In the genomic region with DNA sequence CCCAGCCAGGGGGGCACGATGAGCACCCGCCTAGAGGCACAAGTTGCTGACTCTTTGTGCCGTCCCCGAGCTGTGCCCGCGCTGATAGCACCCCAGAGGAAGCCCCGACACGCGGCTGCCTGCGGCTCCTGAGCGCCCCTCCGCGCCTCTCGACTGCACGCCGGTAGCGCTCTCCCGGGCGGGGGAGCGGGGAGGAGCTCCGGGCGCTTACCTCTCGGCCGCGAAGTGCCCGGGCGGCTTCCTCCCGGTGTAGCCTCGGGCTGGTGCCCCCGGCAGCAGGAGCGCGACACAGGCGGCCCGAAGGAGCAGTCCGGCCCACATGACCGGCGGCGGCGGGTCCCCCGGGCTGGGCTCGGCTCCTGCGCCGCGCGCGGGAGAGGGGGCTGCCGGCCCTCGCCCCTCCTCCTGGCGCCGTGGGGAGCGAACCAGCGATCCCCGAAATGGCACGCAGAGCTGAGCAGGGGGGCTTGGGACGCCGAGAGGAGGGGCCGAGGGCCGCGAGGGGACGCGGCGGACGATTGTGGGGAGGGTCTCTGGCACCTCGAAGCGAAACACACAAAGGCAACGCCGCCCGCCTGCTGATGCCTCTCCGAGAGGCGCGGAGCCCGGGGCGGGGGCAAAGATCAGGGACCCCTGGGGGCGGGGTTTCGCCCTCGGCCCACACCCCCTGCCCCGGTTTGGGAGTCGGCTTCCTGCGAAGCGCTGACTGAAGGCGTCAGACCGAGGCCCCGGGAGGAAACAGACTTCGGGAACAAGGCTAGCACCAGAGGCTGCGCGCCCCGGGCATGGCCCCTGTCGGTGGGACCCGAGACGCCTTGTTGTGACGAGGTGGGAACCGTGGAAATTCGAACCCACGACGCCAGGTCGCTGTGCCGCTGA, we compare ENCODE assay signal across 8 cellular contexts. TPM values are rescaled to one million over a fixed set of nuclear protein-coding genes. Genes with fewer than 3 reads are reported as not detected.
DNase-seq lines count a peak whose midpoint lies in the region; ATAC-seq and TF ChIP-seq lines count a peak whose summit lies in the region.

A gene with protein sequence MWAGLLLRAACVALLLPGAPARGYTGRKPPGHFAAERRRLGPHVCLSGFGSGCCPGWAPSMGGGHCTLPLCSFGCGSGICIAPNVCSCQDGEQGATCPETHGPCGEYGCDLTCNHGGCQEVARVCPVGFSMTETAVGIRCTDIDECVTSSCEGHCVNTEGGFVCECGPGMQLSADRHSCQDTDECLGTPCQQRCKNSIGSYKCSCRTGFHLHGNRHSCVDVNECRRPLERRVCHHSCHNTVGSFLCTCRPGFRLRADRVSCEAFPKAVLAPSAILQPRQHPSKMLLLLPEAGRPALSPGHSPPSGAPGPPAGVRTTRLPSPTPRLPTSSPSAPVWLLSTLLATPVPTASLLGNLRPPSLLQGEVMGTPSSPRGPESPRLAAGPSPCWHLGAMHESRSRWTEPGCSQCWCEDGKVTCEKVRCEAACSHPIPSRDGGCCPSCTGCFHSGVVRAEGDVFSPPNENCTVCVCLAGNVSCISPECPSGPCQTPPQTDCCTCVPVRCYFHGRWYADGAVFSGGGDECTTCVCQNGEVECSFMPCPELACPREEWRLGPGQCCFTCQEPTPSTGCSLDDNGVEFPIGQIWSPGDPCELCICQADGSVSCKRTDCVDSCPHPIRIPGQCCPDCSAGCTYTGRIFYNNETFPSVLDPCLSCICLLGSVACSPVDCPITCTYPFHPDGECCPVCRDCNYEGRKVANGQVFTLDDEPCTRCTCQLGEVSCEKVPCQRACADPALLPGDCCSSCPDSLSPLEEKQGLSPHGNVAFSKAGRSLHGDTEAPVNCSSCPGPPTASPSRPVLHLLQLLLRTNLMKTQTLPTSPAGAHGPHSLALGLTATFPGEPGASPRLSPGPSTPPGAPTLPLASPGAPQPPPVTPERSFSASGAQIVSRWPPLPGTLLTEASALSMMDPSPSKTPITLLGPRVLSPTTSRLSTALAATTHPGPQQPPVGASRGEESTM (minus strand): TSS at position 600 of the 879 bp plus-strand sequence. CDS start 279 bp downstream, at position 321.

- H3K4me3 ChIP-seq in BJ (ENCODE audit: low read depth, low read length): peak within 1 kb of the TSS; percentile 44
- H3K4me3 ChIP-seq in NT2/D1 (ENCODE audit: insufficient read length, low read depth): peak within 1 kb of the TSS; percentile 74
- peak within 1 kb of the TSS; percentile 53 for H3K4me3 ChIP-seq in fibroblast of mammary gland (ENCODE audit: control insufficient read depth, low read depth, low read length)
- H3K4me3 ChIP-seq in neuronal stem cell (ENCODE audit: low read length in 2 of 2): peak within 1 kb of the TSS; percentile 48 to 86
- peak within 1 kb of the TSS; percentile 49 to 68 for H3K4me3 ChIP-seq in tibial artery

- no peaks in the 10 kb centered on the region for H3K9me3 Mint-ChIP-seq in activated T-cell treated with anti-CD3 and anti-CD28 coated beads, Interleukin-2, amount 50 U/mL, for 4 hours

- H3K36me3 ChIP-seq in BJ (ENCODE audit: control insufficient read depth, insufficient read depth, low read length): peaks cover 3% of the 10 kb centered on the region
- peaks cover 25% of the 10 kb centered on the region for H3K36me3 ChIP-seq in NT2/D1 (ENCODE audit: insufficient read depth, insufficient read length, low read length)
- H3K36me3 ChIP-seq in neuronal stem cell (replicated peaks in 1 of 2; ENCODE audit: control insufficient read depth in 2 of 2, insufficient read depth in 2 of 2, low read length in 2 of 2): peaks cover 18 to 37% of the 10 kb centered on the region in 2 donors
- H3K36me3 ChIP-seq in tibial artery: peaks cover 8 to 18% (median 9%) of the 10 kb centered on the region in 3 donors

- POLR2A ChIA-PET in BJ (lab: Charles Lee): interaction anchor here (0.6 kb wide), 1 partner anchor 1024 kb away, joined by 8 read pairs; no protein-coding TSS in a partner anchor

- peaks cover 12% of the 10 kb centered on the region for H3K4me1 ChIP-seq in NT2/D1 (ENCODE audit: insufficient read depth, insufficient read length)
- peaks cover 12 to 38% of the 10 kb centered on the region in 2 donors for H3K4me1 ChIP-seq in neuronal stem cell (ENCODE audit: control insufficient read depth in 2 of 2, insufficient read depth in 1 of 2, low read depth in 1 of 2, low read length in 2 of 2)
- H3K4me1 ChIP-seq in tibial artery: peaks cover 0 to 42% (median 34%) of the 10 kb centered on the region in 4 donors

- peak within 1 kb of the TSS; percentile 63 for H2BK12ac ChIP-seq in neuronal stem cell (ENCODE audit: low read length)

- H3K36me3 Mint-ChIP-seq in activated T-cell treated with anti-CD3 and anti-CD28 coated beads, Interleukin-2, amount 50 U/mL, for 4 hours (ENCODE audit: insufficient read depth): peaks cover 22% of the 10 kb centered on the region

- H4K91ac ChIP-seq in neuronal stem cell (ENCODE audit: low read depth, low read length, poor library complexity): peak within 1 kb of the TSS; percentile 93

- H2BK120ac ChIP-seq in neuronal stem cell (ENCODE audit: low read depth, low read length): peak within 1 kb of the TSS; percentile 63

- CTCF ChIA-PET in BJ (lab: Yijun Ruan, JAX): interaction anchor here (0.6 to 2.9 kb wide), 10 partner anchors 10 to 175 kb away, joined by 3 to 16 read pairs (median 4); no protein-coding TSS in a partner anchor

- peak; percentile 39 for TF ChIP-seq POLR2A in GM19193 (IDR thresholded peaks at IDR 0.05; ENCODE audit: extremely low read depth, insufficient read depth, insufficient read length)

- peak within 1 kb of the TSS; percentile 91 for H2BK15ac ChIP-seq in neuronal stem cell (ENCODE audit: low read length)

- H2AK5ac ChIP-seq in neuronal stem cell (ENCODE audit: low read depth, low read length): peak within 1 kb of the TSS; percentile 94

- H3K4me2 ChIP-seq in neuronal stem cell (ENCODE audit: insufficient read depth, low read length, poor library complexity, severe bottlenecking): peak within 1 kb of the TSS; percentile 98

- no peak within 1 kb of the TSS for H3K4ac ChIP-seq in neuronal stem cell (ENCODE audit: low read length)

- H3K9me3 ChIP-seq in NT2/D1 (ENCODE audit: insufficient read depth, low read length) (no peaks in the 10 kb centered on the region), neuronal stem cell (replicated peaks in 1 of 2; ENCODE audit: control insufficient read depth in 2 of 2, insufficient read depth in 1 of 2, low read depth in 1 of 2, low read length in 2 of 2) (peaks cover 0 to 3% of the 10 kb centered on the region in 2 donors), tibial artery (no peaks in the 10 kb centered on the region)

- H3K23ac ChIP-seq in neuronal stem cell (ENCODE audit: low read depth, low read length, poor library complexity): peak within 1 kb of the TSS; percentile 82

- TF ChIP-seq CTCF in BJ (IDR thresholded peaks at IDR 0.05; ENCODE audit: insufficient read depth, low read depth, low read length): peak; percentile 49
- TF ChIP-seq CTCF in fibroblast of mammary gland (conservative IDR thresholded peaks at IDR 0.05; ENCODE audit: control insufficient read depth, insufficient read depth, low read depth, low read length): no peak
- TF ChIP-seq CTCF in tibial artery (IDR thresholded peaks at IDR 0.05): no peak

- H3K27me3 Mint-ChIP-seq in activated T-cell treated with anti-CD3 and anti-CD28 coated beads, Interleukin-2, amount 50 U/mL, for 4 hours (ENCODE audit: low read depth): peaks cover 18% of the 10 kb centered on the region

- peak within 1 kb of the TSS; percentile 85 for H2BK5ac ChIP-seq in neuronal stem cell (ENCODE audit: low read length)

- H3K27me3 ChIP-seq in BJ (ENCODE audit: control insufficient read depth, insufficient read depth, low read length): no peaks in the 10 kb centered on the region
- peaks cover 13% of the 10 kb centered on the region for H3K27me3 ChIP-seq in NT2/D1 (ENCODE audit: insufficient read depth, insufficient read length)
- H3K27me3 ChIP-seq in neuronal stem cell (ENCODE audit: control insufficient read depth in 3 of 3, insufficient read depth in 3 of 3, low read depth in 1 of 3, low read length in 3 of 3): peaks cover 0 to 3% (median 0%) of the 10 kb centered on the region in 3 experiments
- H3K27me3 ChIP-seq in tibial artery: peaks cover 0 to 16% of the 10 kb centered on the region in 2 donors

- H3K14ac ChIP-seq in neuronal stem cell (ENCODE audit: low read length): peak within 1 kb of the TSS; percentile 97

- peak; percentile 52 for ATAC-seq in HG03442 (IDR thresholded peaks at IDR 0.05; ENCODE audit: unreplicated experiment)
- ATAC-seq in activated T-cell treated with anti-CD3 and anti-CD28 coated beads, Interleukin-2, amount 50 U/mL, for 4 hours: peak; percentile 87 to 91

- H3K18ac ChIP-seq in neuronal stem cell (ENCODE audit: low read length): peak within 1 kb of the TSS; percentile 98

- intact Hi-C loops in tibial artery (cut with DNase I; ENCODE audit: low total_unique reads): no loop called here

- DNase-seq in BJ (ENCODE audit: low read depth) (no peak), NT2/D1 (ENCODE audit: low read depth, low spot score) (peak; percentile 66), fibroblast of mammary gland (ENCODE audit: low read depth) (peak; percentile 33), neuronal stem cell (ENCODE audit: low spot score) (peak; percentile 72), tibial artery (peak; percentile 40 to 73)
- peak; percentile 60 for DNase-seq in activated T-cell treated with anti-CD3 and anti-CD28 coated beads, Interleukin-2, amount 50 U/mL, for 4 hours

- H2AFZ ChIP-seq in neuronal stem cell (ENCODE audit: low read length): peak within 1 kb of the TSS; percentile 74

- peaks cover 31% of the 10 kb centered on the region for H3K4me1 Mint-ChIP-seq in activated T-cell treated with anti-CD3 and anti-CD28 coated beads, Interleukin-2, amount 50 U/mL, for 4 hours (ENCODE audit: low read depth)

- WGBS in neuronal stem cell (ENCODE audit: extremely low coverage in 2 of 2, insufficient read length in 2 of 2, insufficient replicate concordance in 1 of 2), 2 donors: no CpG with 5 or more reads among the region's 97 CpGs

- H3K27ac ChIP-seq in neuronal stem cell (replicated peaks; ENCODE audit: low read length) (peak within 1 kb of the TSS; percentile 74), tibial artery (peak within 1 kb of the TSS; percentile 14 to 36)

- peaks cover 4% of the 10 kb centered on the region for H3K79me1 ChIP-seq in neuronal stem cell (ENCODE audit: low read depth, low read length)

- peak within 1 kb of the TSS; percentile 84 for H3K4me3 Mint-ChIP-seq in activated T-cell treated with anti-CD3 and anti-CD28 coated beads, Interleukin-2, amount 50 U/mL, for 4 hours

- H4K8ac ChIP-seq in neuronal stem cell (ENCODE audit: low read depth, low read length): peak within 1 kb of the TSS; percentile 87

- H3K9ac ChIP-seq in NT2/D1 (ENCODE audit: insufficient read length, low read depth) (peak within 1 kb of the TSS; percentile 88), neuronal stem cell (ENCODE audit: low read depth, low read length, poor library complexity) (peak within 1 kb of the TSS; percentile 96)

RNA-seq across cellular contexts. Expression of the gene that starts here (rescaled TPM):
- polyA plus RNA-seq in BJ (2011; rRNA removed): 0.96 and 1.4 TPM in 2 replicates
- 0.15 and 1.9 TPM in 2 replicates for polyA minus RNA-seq in BJ (2011; rRNA and poly(A)+ RNA removed)
- 10 to 100 TPM; 10.2 to 21.0 (median 15.5) TPM for total RNA-seq in activated T-cell treated with anti-CD3 and anti-CD28 coated beads, Interleukin-2, amount 50 U/mL, for 4 hours
- 9.1 TPM for polyA plus RNA-seq in neuronal stem cell (2013, experiment 1 of 2)
- 9.2 TPM for polyA plus RNA-seq in neuronal stem cell (2013, experiment 2 of 2)
